Comparison of ENCODE assay signal across 24 cellular contexts in genomic region chrX:148270499-148270898, GRCh38.
A peak's percentile ranks its signal among the peaks of the same experiment; 100 is the strongest.
DNase-seq lines count a peak whose midpoint lies in the region; ATAC-seq and TF ChIP-seq lines count a peak whose summit lies in the region.
"Had no signal": no experiment of that assay in that cellular context is flagged by ENCODE, and none has a peak within 500 bp of the region (broad histone marks: within the 10 kb centered on the region; RNA-seq: fewer than 3 reads in every experiment).

No MANE protein-coding gene starts in this region.

- no peaks in the 10 kb centered on the region for H3K36me3 ChIP-seq in CD4-positive, alpha-beta memory T cell (ENCODE audit: insufficient read depth, low read length)
- H3K36me3 ChIP-seq: Peyer's patch, suprapubic skin had no signal

- ATAC-seq in activated naive CD8-positive, alpha-beta T cell treated with anti-CD3 and anti-CD28 coated beads, Interleukin-2, amount 10 ng/mL, durations not matched to agents 7 days and 5 days (ENCODE audit: low read depth) = peak; percentile 39
- ATAC-seq in natural killer cell = peak in 2 of 3 donors; percentile 21 to 45
- no peak for ATAC-seq in WTC11
- ATAC-seq: foreskin keratinocyte, left lobe of liver, sciatic nerve had no signal

- TF ChIP-seq POLR2A in NB4 (IDR thresholded peaks at IDR 0.05; ENCODE audit: extremely low read depth, insufficient read length) = no peak

- H3K27me3 ChIP-seq in CD4-positive, alpha-beta memory T cell (ENCODE audit: insufficient read depth, low read length) = no peaks in the 10 kb centered on the region
- H3K27me3 ChIP-seq: foreskin keratinocyte, Peyer's patch, suprapubic skin had no signal

- intact Hi-C loops in CD4-positive, alpha-beta memory T cell (cut with micrococcal nuclease) = no loop called here
- intact Hi-C loops in natural killer cell (cut with micrococcal nuclease) = no loop called here

- CTCF ChIA-PET in CD4-positive, alpha-beta memory T cell (lab: Charles Lee; ENCODE audit: partially characterized antibody) = no interaction called here
- CTCF ChIA-PET in WTC11 (lab: Charles Lee) = no interaction called here

- H3K27ac ChIP-seq in CD4-positive, alpha-beta memory T cell (ENCODE audit: low read depth, low read length) = no peak overlapping the region
- H3K27ac ChIP-seq: foreskin keratinocyte, Peyer's patch, suprapubic skin had no signal

- H3K36me3 Mint-ChIP-seq in CD4-positive, alpha-beta memory T cell = no peaks in the 10 kb centered on the region
- H3K36me3 Mint-ChIP-seq in activated naive CD8-positive, alpha-beta T cell treated with anti-CD3 and anti-CD28 coated beads, Interleukin-2, amount 10 ng/mL, durations not matched to agents 7 days and 5 days = peaks cover 5% of the 10 kb centered on the region
- H3K36me3 Mint-ChIP-seq in natural killer cell = no peaks in the 10 kb centered on the region
- H3K36me3 Mint-ChIP-seq in WTC11 = no peaks in the 10 kb centered on the region; the same call in 1 of the 2 replicates
- H3K36me3 Mint-ChIP-seq: activated naive CD4-positive, alpha-beta T cell treated with anti-CD3 and anti-CD28 coated beads, Interleukin-2, amount 50 U/mL, for 24 hours had no signal

- peak overlapping the region in 4 of 7 donors; percentile 9 to 46 (median 37) for H3K27ac Mint-ChIP-seq in CD4-positive, alpha-beta memory T cell
- no peak overlapping the region for H3K27ac Mint-ChIP-seq in activated naive CD8-positive, alpha-beta T cell treated with anti-CD3 and anti-CD28 coated beads, Interleukin-2, amount 10 ng/mL, durations not matched to agents 7 days and 5 days
- no peak overlapping the region for H3K27ac Mint-ChIP-seq in natural killer cell
- no peak overlapping the region for H3K27ac Mint-ChIP-seq in WTC11
- H3K27ac Mint-ChIP-seq: activated CD4-positive, alpha-beta memory T cell treated with anti-CD3 and anti-CD28 coated beads, Interleukin-2, amount 10 ng/mL, durations not matched to agents 7 days and 5 days; activated naive CD4-positive, alpha-beta T cell treated with anti-CD3 and anti-CD28 coated beads, Interleukin-2, amount 50 U/mL, for 24 hours had no signal

- H3K4me3 Mint-ChIP-seq in CD4-positive, alpha-beta memory T cell = peak overlapping the region in 3 of 8 donors; percentile 5 to 15 (median 11)
- no peak overlapping the region for H3K4me3 Mint-ChIP-seq in activated naive CD8-positive, alpha-beta T cell treated with anti-CD3 and anti-CD28 coated beads, Interleukin-2, amount 10 ng/mL, durations not matched to agents 7 days and 5 days
- no peak overlapping the region for H3K4me3 Mint-ChIP-seq in natural killer cell
- H3K4me3 Mint-ChIP-seq in WTC11 = no peak overlapping the region
- H3K4me3 Mint-ChIP-seq: activated CD4-positive, alpha-beta memory T cell treated with anti-CD3 and anti-CD28 coated beads, Interleukin-2, amount 10 ng/mL, durations not matched to agents 7 days and 5 days; activated naive CD4-positive, alpha-beta T cell treated with anti-CD3 and anti-CD28 coated beads, Interleukin-2, amount 50 U/mL, for 24 hours; neural crest cell had no signal

- H3K9me3 ChIP-seq in CD4-positive, alpha-beta memory T cell (ENCODE audit: control insufficient read depth in 1 of 2, low read length in 2 of 2) = no peaks in the 10 kb centered on the region
- H3K9me3 ChIP-seq: Peyer's patch, suprapubic skin had no signal

- H3K27me3 Mint-ChIP-seq in CD4-positive, alpha-beta memory T cell = no peaks in the 10 kb centered on the region
- H3K27me3 Mint-ChIP-seq in activated naive CD8-positive, alpha-beta T cell treated with anti-CD3 and anti-CD28 coated beads, Interleukin-2, amount 10 ng/mL, durations not matched to agents 7 days and 5 days = no peaks in the 10 kb centered on the region
- no peaks in the 10 kb centered on the region for H3K27me3 Mint-ChIP-seq in natural killer cell (ENCODE audit: low read depth in 2 of 2)
- H3K27me3 Mint-ChIP-seq in WTC11 (ENCODE audit: low read depth) = no peaks in the 10 kb centered on the region
- H3K27me3 Mint-ChIP-seq: activated CD4-positive, alpha-beta memory T cell treated with anti-CD3 and anti-CD28 coated beads, Interleukin-2, amount 10 ng/mL, durations not matched to agents 7 days and 5 days; activated naive CD4-positive, alpha-beta T cell treated with anti-CD3 and anti-CD28 coated beads, Interleukin-2, amount 50 U/mL, for 24 hours had no signal

- peaks cover 10 to 26% (median 16%) of the 10 kb centered on the region in 4 donors for H3K4me1 Mint-ChIP-seq in CD4-positive, alpha-beta memory T cell
- peaks cover 10% of the 10 kb centered on the region for H3K4me1 Mint-ChIP-seq in activated naive CD8-positive, alpha-beta T cell treated with anti-CD3 and anti-CD28 coated beads, Interleukin-2, amount 10 ng/mL, durations not matched to agents 7 days and 5 days
- H3K4me1 Mint-ChIP-seq in natural killer cell = no peaks in the 10 kb centered on the region
- no peaks in the 10 kb centered on the region for H3K4me1 Mint-ChIP-seq in WTC11
- H3K4me1 Mint-ChIP-seq: neural crest cell had no signal

- TF ChIP-seq CTCF in NB4 (IDR thresholded peaks at IDR 0.05; ENCODE audit: low read depth, low read length) (no peak), natural killer cell (IDR thresholded peaks at IDR 0.05) (no peak), WTC11 (IDR thresholded peaks at IDR 0.05) (no peak)

- peaks cover 17% of the 10 kb centered on the region for H3K4me1 ChIP-seq in CD4-positive, alpha-beta memory T cell (ENCODE audit: insufficient read depth, low read length)
- H3K4me1 ChIP-seq: foreskin keratinocyte, Peyer's patch, suprapubic skin had no signal

- H3K9me3 Mint-ChIP-seq in CD4-positive, alpha-beta memory T cell = no peaks in the 10 kb centered on the region
- H3K9me3 Mint-ChIP-seq in activated naive CD8-positive, alpha-beta T cell treated with anti-CD3 and anti-CD28 coated beads, Interleukin-2, amount 10 ng/mL, durations not matched to agents 7 days and 5 days = peaks cover 3% of the 10 kb centered on the region
- no peaks in the 10 kb centered on the region for H3K9me3 Mint-ChIP-seq in natural killer cell
- H3K9me3 Mint-ChIP-seq in WTC11 = peaks cover 6% of the 10 kb centered on the region
- H3K9me3 Mint-ChIP-seq: activated CD4-positive, alpha-beta memory T cell treated with anti-CD3 and anti-CD28 coated beads, Interleukin-2, amount 10 ng/mL, durations not matched to agents 7 days and 5 days; activated naive CD4-positive, alpha-beta T cell treated with anti-CD3 and anti-CD28 coated beads, Interleukin-2, amount 50 U/mL, for 24 hours had no signal

- H3K4me3 ChIP-seq in CD4-positive, alpha-beta memory T cell (ENCODE audit: low read length in 2 of 2) = no peak overlapping the region
- H3K4me3 ChIP-seq in NB4 (ENCODE audit: low read depth, low read length) = no peak overlapping the region
- H3K4me3 ChIP-seq: Peyer's patch, suprapubic skin had no signal

- DNase-seq in CD4-positive, alpha-beta memory T cell = peak in 3 of 5 donors; percentile 16 to 38 (median 20)
- DNase-seq in NB4 (ENCODE audit: low read depth) (peak; percentile 18), natural killer cell (no peak), cortex of kidney (lab: John Stamatoyannopoulos, UW) (no peak), WTC11 (ENCODE audit: low spot score) (no peak), NCI-H2029 (lab: John Stamatoyannopoulos, UW) (no peak)
- no peak for DNase-seq in activated naive CD8-positive, alpha-beta T cell treated with anti-CD3 and anti-CD28 coated beads, Interleukin-2, amount 10 ng/mL, durations not matched to agents 7 days and 5 days
- DNase-seq: activated CD4-positive, alpha-beta memory T cell treated with anti-CD3 and anti-CD28 coated beads, Interleukin-2, amount 10 ng/mL, durations not matched to agents 7 days and 5 days; activated T-cell treated with anti-CD3 and anti-CD28 coated beads, Interleukin-2, amount 50 U/mL, for 1 hour; cerebellar nuclear complex; effector CD4-positive, alpha-beta T cell; EL; foreskin keratinocyte; GOT3; NCI-H1092 treated with DMSO at 0.1 percent for 48 hours; NCI-H2081; NCI-H446 treated with DMSO at 0.1 percent for 48 hours; Peyer's patch; posterior cingulate gyrus had no signal

- POLR2A ChIA-PET in CD4-positive, alpha-beta memory T cell (lab: Charles Lee; ENCODE audit: partially characterized antibody) = no interaction called here
- POLR2A ChIA-PET in activated naive CD8-positive, alpha-beta T cell treated with anti-CD3 and anti-CD28 coated beads, Interleukin-2, amount 10 ng/mL, durations not matched to agents 7 days and 5 days (lab: Charles Lee) = no interaction called here
- POLR2A ChIA-PET in WTC11 (lab: Charles Lee) = no interaction called here

TF ChIP-seq in WTC11, 78 proteins besides CTCF, POLR2A, EP300 and RAD21:
- no peak for TF ChIP-seq E2F1 (CRISPR knock-in tag; IDR thresholded peaks at IDR 0.05)
- TF ChIP-seq CDX4 (CRISPR knock-in tag; IDR thresholded peaks at IDR 0.05; ENCODE audit: borderline replicate concordance) = no peak
TF ChIP-seq in WTC11: peak in this region for 0.

Comparison
In these comparisons a context has a peak if more than half of its experiments do, and no peak if none do; other contexts are left out.
1. DNase-seq: peak in CD4-positive, alpha-beta memory T cell (3 of 5) and NB4 (single experiment); none in activated naive CD8-positive, alpha-beta T cell treated with anti-CD3 and anti-CD28 coated beads, Interleukin-2, amount 10 ng/mL, durations not matched to agents 7 days and 5 days (single experiment), natural killer cell (single experiment), cortex of kidney (single experiment), WTC11 (single experiment) and NCI-H2029 (single experiment).
2. H3K27ac Mint-ChIP-seq: peak in CD4-positive, alpha-beta memory T cell (4 of 7); none in activated naive CD8-positive, alpha-beta T cell treated with anti-CD3 and anti-CD28 coated beads, Interleukin-2, amount 10 ng/mL, durations not matched to agents 7 days and 5 days (single experiment), natural killer cell (0 of 2) and WTC11 (single experiment).